ENCODE assay signal across 15 cellular contexts in genomic region chr10:46514899-46515298, GRCh38. TPM values are rescaled to one million over a fixed set of nuclear protein-coding genes. Genes with fewer than 3 reads are reported as not detected.
"Had no signal": no experiment of that assay in that cellular context is flagged by ENCODE, and none has a peak within 500 bp of the region (broad histone marks: within the 10 kb centered on the region; RNA-seq: fewer than 3 reads in every experiment).

No MANE protein-coding gene starts in this region.

- H3K4me1 Mint-ChIP-seq: activated naive CD8-positive, alpha-beta T cell treated with anti-CD3 and anti-CD28 coated beads, Interleukin-2, amount 50 U/mL, for 24 hours; stimulated activated memory B cell treated with anti-CD40 and anti-IgM and Interleukin-4, amounts not matched to agents 10 μg/mL and 1 μg/mL and 100 μg/mL, for 72 hours; WTC11 had no signal

- H3K36me3 ChIP-seq: left lung, sigmoid colon, tibial artery, vagina had no signal

- H3K4me3 ChIP-seq: left lung, sigmoid colon, tibial artery, vagina had no signal

- H3K27ac ChIP-seq: left lung, sigmoid colon, tibial artery, vagina had no signal

- H3K36me3 Mint-ChIP-seq: stimulated activated memory B cell treated with anti-CD40 and anti-IgM and Interleukin-4, amounts not matched to agents 10 μg/mL and 1 μg/mL and 100 μg/mL, for 72 hours; WTC11 had no signal

- H3K9me3 Mint-ChIP-seq: activated naive CD8-positive, alpha-beta T cell treated with anti-CD3 and anti-CD28 coated beads, Interleukin-2, amount 50 U/mL, for 24 hours; nephron; stimulated activated memory B cell treated with anti-CD40 and anti-IgM and Interleukin-4, amounts not matched to agents 10 μg/mL and 1 μg/mL and 100 μg/mL, for 72 hours; T-helper 1 cell treated with Interleukin-12 subunit alpha and Interleukin-12 subunit beta and Interleukin-4 antibody, amounts not matched to agents 30 μg/mL and 1 μg/mL, for 36 hours; WTC11 had no signal

- H3K27me3 Mint-ChIP-seq: activated naive CD8-positive, alpha-beta T cell treated with anti-CD3 and anti-CD28 coated beads, Interleukin-2, amount 50 U/mL, for 24 hours; stimulated activated memory B cell treated with anti-CD40 and anti-IgM and Interleukin-4, amounts not matched to agents 10 μg/mL and 1 μg/mL and 100 μg/mL, for 72 hours had no signal

- ATAC-seq: activated CD8-positive, alpha-beta T cell treated with anti-CD3 and anti-CD28 coated beads, Interleukin-2, amount 10 ng/mL, durations not matched to agents 7 days and 5 days; left lung; WTC11 had no signal

- H3K4me1 ChIP-seq: left lung, tibial artery, vagina had no signal

- H3K9me3 ChIP-seq: left lung, sigmoid colon, tibial artery, vagina had no signal

- H3K4me3 Mint-ChIP-seq: activated CD8-positive, alpha-beta T cell treated with anti-CD3 and anti-CD28 coated beads, Interleukin-2, amount 10 ng/mL, durations not matched to agents 7 days and 5 days; activated naive CD8-positive, alpha-beta T cell treated with anti-CD3 and anti-CD28 coated beads, Interleukin-2, amount 50 U/mL, for 24 hours; nephron; stimulated activated memory B cell treated with anti-CD40 and anti-IgM and Interleukin-4, amounts not matched to agents 10 μg/mL and 1 μg/mL and 100 μg/mL, for 72 hours; T-helper 1 cell treated with Interleukin-12 subunit alpha and Interleukin-12 subunit beta and Interleukin-4 antibody, amounts not matched to agents 30 μg/mL and 1 μg/mL, for 36 hours; WTC11 had no signal

- H3K27me3 ChIP-seq: left lung, sigmoid colon, vagina had no signal

- H3K27ac Mint-ChIP-seq: activated CD8-positive, alpha-beta T cell treated with anti-CD3 and anti-CD28 coated beads, Interleukin-2, amount 10 ng/mL, durations not matched to agents 7 days and 5 days; activated naive CD8-positive, alpha-beta T cell treated with anti-CD3 and anti-CD28 coated beads, Interleukin-2, amount 50 U/mL, for 24 hours; nephron; stimulated activated memory B cell treated with anti-CD40 and anti-IgM and Interleukin-4, amounts not matched to agents 10 μg/mL and 1 μg/mL and 100 μg/mL, for 72 hours; T-helper 1 cell treated with Interleukin-12 subunit alpha and Interleukin-12 subunit beta and Interleukin-4 antibody, amounts not matched to agents 30 μg/mL and 1 μg/mL, for 36 hours had no signal

- DNase-seq: activated CD4-positive, alpha-beta T cell treated with anti-CD3 and anti-CD28 coated beads for 48 hours; activated naive CD4-positive, alpha-beta T cell; activated naive CD8-positive, alpha-beta T cell treated with anti-CD3 and anti-CD28 coated beads, Interleukin-2, amount 50 U/mL, for 24 hours; mesenchymal stem cell; sigmoid colon; stimulated activated CD4-positive, alpha-beta T cell treated with anti-CD3 and anti-CD28 coated beads, Interleukin-2, amount 100 ng/mL, for 24 hours had no signal

RNA-seq across cellular contexts. Expression of gene GPRIN2, which starts 41.6 kb away (rescaled TPM):
- total RNA-seq: activated CD8-positive, alpha-beta T cell treated with anti-CD3 and anti-CD28 coated beads, Interleukin-2, amount 10 ng/mL, durations not matched to agents 7 days and 5 days; pulmonary artery endothelial cell had no signal

RNA-seq across cellular contexts. Expression of gene NPY4R, which starts 49.1 kb away (rescaled TPM):
- total RNA-seq: activated CD8-positive, alpha-beta T cell treated with anti-CD3 and anti-CD28 coated beads, Interleukin-2, amount 10 ng/mL, durations not matched to agents 7 days and 5 days; pulmonary artery endothelial cell; WTC11 had no signal
